In genomic region chr9:13627502-13627901, GRCh38 we compare ENCODE assay signal across 28 cellular contexts.
"Had no signal": no experiment of that assay in that cellular context is flagged by ENCODE, and none has a peak within 500 bp of the region (broad histone marks: within the 10 kb centered on the region; RNA-seq: fewer than 3 reads in every experiment).

No MANE protein-coding gene starts in this region.

- H3K36me3 ChIP-seq: neutrophil, pancreas, prostate gland, right atrium auricular region, right lobe of liver, sigmoid colon, stomach, thoracic aorta, thyroid gland, tibial nerve, upper lobe of left lung, vagina had no signal

- DNase-seq: nephron progenitor cell; nucleus accumbens; retina; right lobe of liver; sigmoid colon; small intestine; stimulated activated CD4-positive, alpha-beta T cell treated with anti-CD3 and anti-CD28 coated beads, Interleukin-15, amount 100 ng/mL, for 24 hours; stimulated activated CD4-positive, alpha-beta T cell treated with anti-CD3 and anti-CD28 coated beads, Interleukin-2, amount 100 ng/mL, for 24 hours; stimulated activated CD4-positive, alpha-beta T cell treated with anti-CD3 and anti-CD28 coated beads, Interleukin-2, amount 100 ng/mL, for 48 hours; stimulated activated CD4-positive, alpha-beta T cell treated with anti-CD3 and anti-CD28 coated beads, Interleukin-4, amount 100 ng/mL, for 24 hours; stimulated activated naive B cell treated with anti-CD40 and anti-IgM and Interleukin-4, amounts not matched to agents 10 μg/mL and 1 μg/mL and 100 μg/mL, for 72 hours; stimulated activated naive CD4-positive, alpha-beta T cell treated with Interleukin-2 at 50 U/mL for 16 hours; stomach; thyroid gland; trophoblast cell; upper lobe of left lung had no signal

- H3K9me3 ChIP-seq: neutrophil, pancreas, prostate gland, right lobe of liver, sigmoid colon, thoracic aorta, thyroid gland, vagina had no signal

- H3K27ac ChIP-seq: neutrophil, pancreas, prostate gland, right atrium auricular region, right lobe of liver, sigmoid colon, stomach, thoracic aorta, thyroid gland, tibial nerve, upper lobe of left lung, vagina had no signal

- H3K27me3 Mint-ChIP-seq: natural killer cell treated with Interleukin-12 subunit alpha and Interleukin-12 subunit beta and Interleukin-15 and Interleukin-18, amount 100 ng/mL, for 72 hours; stimulated activated naive B cell treated with anti-CD40 and anti-IgM and Interleukin-4, amounts not matched to agents 10 μg/mL and 1 μg/mL and 100 μg/mL, for 72 hours; stimulated activated naive CD8-positive, alpha-beta T cell treated with anti-CD3 and anti-CD28 coated beads, Interleukin-15, Interleukin-2, amounts not matched to agents 100 ng/mL and 50 ng/mL, for 24 hours had no signal

- H3K27ac Mint-ChIP-seq: natural killer cell treated with Interleukin-12 subunit alpha and Interleukin-12 subunit beta and Interleukin-15 and Interleukin-18, amount 100 ng/mL, for 72 hours; nephron progenitor cell; stimulated activated effector memory CD8-positive, alpha-beta T cell treated with anti-CD3 and anti-CD28 coated beads, Interleukin-12 subunit alpha, Interleukin-12 subunit beta, amount 100 ng/mL, for 72 hours; stimulated activated naive B cell treated with anti-CD40 and anti-IgM and Interleukin-4, amounts not matched to agents 10 μg/mL and 1 μg/mL and 100 μg/mL, for 72 hours; stimulated activated naive CD8-positive, alpha-beta T cell treated with anti-CD3 and anti-CD28 coated beads, Interleukin-15, Interleukin-2, amounts not matched to agents 100 ng/mL and 50 ng/mL, for 24 hours had no signal

- H3K36me3 Mint-ChIP-seq: stimulated activated effector memory CD8-positive, alpha-beta T cell treated with anti-CD3 and anti-CD28 coated beads, Interleukin-12 subunit alpha, Interleukin-12 subunit beta, amount 100 ng/mL, for 72 hours; stimulated activated naive B cell treated with anti-CD40 and anti-IgM and Interleukin-4, amounts not matched to agents 10 μg/mL and 1 μg/mL and 100 μg/mL, for 72 hours had no signal

- H3K4me3 ChIP-seq: pancreas, prostate gland, right atrium auricular region, right lobe of liver, sigmoid colon, stomach, thoracic aorta, thyroid gland, tibial nerve, upper lobe of left lung, vagina had no signal

- H3K4me1 ChIP-seq: pancreas, prostate gland, right atrium auricular region, right lobe of liver, sigmoid colon, stomach, thyroid gland, tibial nerve, upper lobe of left lung, vagina had no signal

- H3K27me3 ChIP-seq: neutrophil, pancreas, right atrium auricular region, right lobe of liver, sigmoid colon, stomach, thyroid gland, tibial nerve, upper lobe of left lung, vagina had no signal

- H3K4me1 Mint-ChIP-seq: nephron progenitor cell; neural crest cell; stimulated activated effector memory CD8-positive, alpha-beta T cell treated with anti-CD3 and anti-CD28 coated beads, Interleukin-12 subunit alpha, Interleukin-12 subunit beta, amount 100 ng/mL, for 72 hours; stimulated activated naive B cell treated with anti-CD40 and anti-IgM and Interleukin-4, amounts not matched to agents 10 μg/mL and 1 μg/mL and 100 μg/mL, for 72 hours had no signal

- H3K4me3 Mint-ChIP-seq: natural killer cell treated with Interleukin-12 subunit alpha and Interleukin-12 subunit beta and Interleukin-15 and Interleukin-18, amount 100 ng/mL, for 72 hours; nephron progenitor cell; neural crest cell; stimulated activated effector memory CD8-positive, alpha-beta T cell treated with anti-CD3 and anti-CD28 coated beads, Interleukin-12 subunit alpha, Interleukin-12 subunit beta, amount 100 ng/mL, for 72 hours; stimulated activated naive B cell treated with anti-CD40 and anti-IgM and Interleukin-4, amounts not matched to agents 10 μg/mL and 1 μg/mL and 100 μg/mL, for 72 hours; stimulated activated naive CD8-positive, alpha-beta T cell treated with anti-CD3 and anti-CD28 coated beads, Interleukin-15, Interleukin-2, amounts not matched to agents 100 ng/mL and 50 ng/mL, for 24 hours had no signal

- ATAC-seq: pancreas; right lobe of liver; stimulated activated effector memory CD8-positive, alpha-beta T cell treated with anti-CD3 and anti-CD28 coated beads, Interleukin-12 subunit alpha, Interleukin-12 subunit beta, amount 100 ng/mL, for 72 hours; stimulated activated naive B cell treated with anti-CD40 and anti-IgM and Interleukin-4, amounts not matched to agents 10 μg/mL and 1 μg/mL and 100 μg/mL, for 72 hours had no signal

- FAIRE-seq: pancreas, small intestine, urothelium cell line had no signal
